In genomic region chr2:213237251-213237650, GRCh38 we compare ENCODE assay signal across 17 cellular contexts. TPM values are rescaled to one million over a fixed set of nuclear protein-coding genes. Genes with fewer than 3 reads are reported as not detected.
DNase-seq lines count a peak whose midpoint lies in the region; ATAC-seq, FAIRE-seq and TF ChIP-seq lines count a peak whose summit lies in the region.
"Had no signal": no experiment of that assay in that cellular context is flagged by ENCODE, and none has a peak within 500 bp of the region (broad histone marks: within the 10 kb centered on the region; RNA-seq: fewer than 3 reads in every experiment).

No MANE protein-coding gene starts in this region.

- H3K36me3 ChIP-seq in right lobe of liver = no peaks in the 10 kb centered on the region
- H3K36me3 ChIP-seq: heart left ventricle, Peyer's patch, thyroid gland had no signal

- DNase-seq in Calu3 = no peak
- no peak for DNase-seq in GM18507 (ENCODE audit: extremely low spot score, insufficient read length, low read depth)
- DNase-seq in activated B cell treated with CpG ODN at 0.5 μM for 24 hours = no peak
- DNase-seq in naive B cell = no peak
- no peak for DNase-seq in cortex of kidney (lab: John Stamatoyannopoulos, UW)
- no peak for DNase-seq in right lobe of liver
- DNase-seq: amniotic stem cell; CD4-positive, alpha-beta memory T cell; heart left ventricle; NCI-H146; NCI-H510A; Peyer's patch; thyroid gland had no signal

- H3K4me3 ChIP-seq in right lobe of liver = no peak overlapping the region
- H3K4me3 ChIP-seq: coronary artery, heart left ventricle, Peyer's patch, thyroid gland had no signal

- H3K9me3 Mint-ChIP-seq in Calu3 (ENCODE audit: low read depth, unreplicated experiment) (no peaks in the 10 kb centered on the region), activated B cell treated with CpG ODN at 0.5 μM for 24 hours (no peaks in the 10 kb centered on the region), naive B cell (no peaks in the 10 kb centered on the region)
- H3K9me3 Mint-ChIP-seq: CD4-positive, alpha-beta memory T cell had no signal

- 85% methylated on average over 1 of the region's 1 CpG for WGBS in right lobe of liver (ENCODE audit: insufficient coverage, low coverage, low lambda C conversion rate, missing lambda C conversion rate)

- TF ChIP-seq CTCF in Calu3 (IDR thresholded peaks at IDR 0.05; ENCODE audit: unreplicated experiment) (no peak), activated B cell treated with CpG ODN at 0.5 μM for 24 hours (IDR thresholded peaks at IDR 0.05) (no peak), right lobe of liver (IDR thresholded peaks at IDR 0.05) (no peak)

- no peak overlapping the region for H3K4me3 Mint-ChIP-seq in Calu3 (ENCODE audit: low read depth, unreplicated experiment)
- H3K4me3 Mint-ChIP-seq in activated B cell treated with CpG ODN at 0.5 μM for 24 hours = no peak overlapping the region
- H3K4me3 Mint-ChIP-seq in naive B cell = peak overlapping the region in 5 of 8 donors; percentile 12 to 77 (median 26)

- no peaks in the 10 kb centered on the region for H3K27me3 Mint-ChIP-seq in Calu3 (ENCODE audit: unreplicated experiment)
- H3K27me3 Mint-ChIP-seq in activated B cell treated with CpG ODN at 0.5 μM for 24 hours = peaks cover 3% of the 10 kb centered on the region
- no peaks in the 10 kb centered on the region for H3K27me3 Mint-ChIP-seq in naive B cell

- CTCF ChIA-PET in Calu3 (lab: Charles Lee) (no interaction called here), activated B cell treated with CpG ODN at 0.5 μM for 24 hours (lab: Charles Lee) (no interaction called here)

- H3K4me1 ChIP-seq in right lobe of liver = peaks cover 0 to 14% (median 3%) of the 10 kb centered on the region in 4 donors
- H3K4me1 ChIP-seq: Peyer's patch had no signal

- H3K27ac Mint-ChIP-seq in Calu3 (ENCODE audit: unreplicated experiment) (peak overlapping the region; percentile 99), activated B cell treated with CpG ODN at 0.5 μM for 24 hours (peak overlapping the region; percentile 53), naive B cell (peak overlapping the region in 5 of 6 donors; percentile 33 to 84 (median 40))

- peak; percentile 70 for FAIRE-seq in GM18507 (lab: Jason Lieb, UNC)

- no peaks in the 10 kb centered on the region for H3K9me3 ChIP-seq in right lobe of liver
- H3K9me3 ChIP-seq: heart left ventricle, Peyer's patch, thyroid gland had no signal

- no peaks in the 10 kb centered on the region for H3K27me3 ChIP-seq in right lobe of liver
- H3K27me3 ChIP-seq: Peyer's patch, thyroid gland had no signal

- POLR2A ChIA-PET in activated B cell treated with CpG ODN at 0.5 μM for 24 hours (lab: Charles Lee) = interaction anchor here (1.0 to 5.0 kb wide), 3 partner anchors 9 to 86 kb away, joined by 3 to 52 read pairs (median 4); partner anchors contain the start of gene IKZF2

- H3K4me1 Mint-ChIP-seq in Calu3 (ENCODE audit: low read depth, unreplicated experiment) (peaks cover 50% of the 10 kb centered on the region), activated B cell treated with CpG ODN at 0.5 μM for 24 hours (peaks cover 69% of the 10 kb centered on the region), naive B cell (peaks cover 29 to 59% (median 54%) of the 10 kb centered on the region in 3 donors)

- TF ChIP-seq POLR2A in right lobe of liver (IDR thresholded peaks at IDR 0.05) = no peak

- no peak overlapping the region for H3K27ac ChIP-seq in right lobe of liver
- H3K27ac ChIP-seq: coronary artery, heart left ventricle, KMS-11, Peyer's patch had no signal

- intact Hi-C loops in Calu3 (cut with micrococcal nuclease; ENCODE audit: unreplicated experiment) = loop anchor here (5.0 kb wide), 1 partner anchor 325 kb away; no protein-coding TSS in a partner anchor
- intact Hi-C loops in activated B cell treated with CpG ODN at 0.5 μM for 24 hours (cut with micrococcal nuclease) = no loop called here
- intact Hi-C loops in right lobe of liver (cut with DNase I) = no loop called here

- peaks cover 9% of the 10 kb centered on the region for H3K36me3 Mint-ChIP-seq in Calu3 (ENCODE audit: insufficient read depth, unreplicated experiment)
- peaks cover 2% of the 10 kb centered on the region for H3K36me3 Mint-ChIP-seq in activated B cell treated with CpG ODN at 0.5 μM for 24 hours (ENCODE audit: low read depth)
- H3K36me3 Mint-ChIP-seq in naive B cell = no peaks in the 10 kb centered on the region
- H3K36me3 Mint-ChIP-seq: CD4-positive, alpha-beta memory T cell had no signal

- no peak for ATAC-seq in activated B cell treated with CpG ODN at 0.5 μM for 24 hours (ENCODE audit: low read depth)
- ATAC-seq in naive B cell (ENCODE audit: low read depth in 2 of 2) = no peak
- ATAC-seq in GM18867 (IDR thresholded peaks at IDR 0.05; ENCODE audit: unreplicated experiment) = no peak
- no peak for ATAC-seq in right lobe of liver
- ATAC-seq: activated CD4-positive, CD25-positive, alpha-beta regulatory T cell treated with anti-CD3 and anti-CD28 coated beads, Interleukin-2, amount 50 U/mL, for 24 hours; heart left ventricle had no signal

- no TSS peak for BruUV-seq in Calu3 (replicated peaks; lab: Mats Ljungman, UMichigan)

RNA-seq across cellular contexts. Expression of gene SPAG16, which starts 47.0 kb away (rescaled TPM):
- 29.2 and 30.2 TPM in 2 replicates for total RNA-seq in Calu3 (2022)
- total RNA-seq in activated B cell treated with CpG ODN at 0.5 μM for 24 hours = 11.2 and 11.5 TPM in 2 replicates
- polyA plus RNA-seq in naive B cell (ENCODE audit: low read depth in 6 of 6) = 10 to 100 TPM in 5 of 6 donors, 1 to 10 TPM in 1; 8.4 to 19.7 (median 15.7) TPM
- 10 to 100 TPM in 1 of 6 experiments, 1 to 10 TPM in 5; 7.2 to 15.3 (median 9.0) TPM for total RNA-seq in right lobe of liver

Comparison
In these comparisons a context has a peak if more than half of its experiments do, and no peak if none do; other contexts are left out.
1. H3K27ac Mint-ChIP-seq: peak in every context shown above with its lines; median percentile 99 in Calu3; 53 in activated B cell treated with CpG ODN at 0.5 μM for 24 hours; 40 in naive B cell.
2. H3K4me3 Mint-ChIP-seq: peak in naive B cell (5 of 8); none in Calu3 (single experiment) and activated B cell treated with CpG ODN at 0.5 μM for 24 hours (single experiment).